ENCODE assay signal across 8 cellular contexts in the genomic region with DNA sequence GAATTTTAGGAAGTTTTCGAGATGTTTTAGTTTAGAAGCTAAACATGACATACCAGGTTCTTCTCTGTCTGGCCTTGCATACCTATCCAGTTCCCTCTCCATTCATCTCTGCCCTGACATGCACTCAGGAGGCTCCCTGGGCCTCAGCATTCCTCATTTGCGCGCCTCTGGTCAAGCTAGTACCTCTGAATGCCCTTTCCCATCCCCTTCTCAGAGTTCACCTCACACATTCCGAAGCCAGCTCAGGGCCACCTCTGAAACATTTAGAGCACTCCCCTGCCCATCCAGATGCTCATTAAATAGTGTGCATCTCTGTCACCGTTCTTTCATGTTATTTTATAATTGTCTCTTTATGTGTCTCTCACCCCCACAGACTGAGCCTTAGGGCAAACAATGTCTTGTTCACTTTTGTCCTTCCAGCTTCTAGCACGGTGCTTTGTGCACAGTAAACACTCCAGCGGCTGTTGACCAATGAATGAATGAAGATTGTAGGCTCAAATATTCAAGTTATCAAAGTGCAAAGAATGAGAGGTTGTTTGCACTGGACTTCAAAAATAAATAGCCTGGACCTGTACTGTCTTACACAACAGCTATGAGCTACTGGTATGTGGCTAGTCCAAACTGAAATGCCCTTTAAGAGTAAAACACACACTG. TPM values are rescaled to one million over a fixed set of nuclear protein-coding genes. Genes with fewer than 3 reads are reported as not detected.
DNase-seq lines count a peak whose midpoint lies in the region; ATAC-seq, FAIRE-seq and TF ChIP-seq lines count a peak whose summit lies in the region.

No MANE protein-coding gene starts in this region.

- no peak for TF ChIP-seq CTCF in CD8-positive, alpha-beta T cell (IDR thresholded peaks at IDR 0.05)
- TF ChIP-seq CTCF in K562 (IDR thresholded peaks at IDR 0.05 in 2 of 3, conservative IDR thresholded peaks at IDR 0.05 in 1 of 3; ENCODE audit: insufficient read depth in 2 of 3, low read depth in 1 of 3, low read length in 3 of 3): no peak

- no peaks in the 10 kb centered on the region for H3K9me1 ChIP-seq in K562 (ENCODE audit: control insufficient read depth, insufficient read depth, low read length)

- no peak overlapping the region for H3K27ac Mint-ChIP-seq in CD8-positive, alpha-beta T cell

- H3K27me3 ChIP-seq in CD8-positive, alpha-beta T cell (ENCODE audit: insufficient read depth, low read length): peaks cover 3% of the 10 kb centered on the region
- no peaks in the 10 kb centered on the region for H3K27me3 ChIP-seq in K562 (ENCODE audit: control insufficient read depth in 2 of 2, insufficient read depth in 2 of 2, low read length in 2 of 2)

- H4K20me1 ChIP-seq in K562 (replicated peaks; ENCODE audit: control insufficient read depth, insufficient read depth, low read length): peaks cover 24% of the 10 kb centered on the region

- WGBS in K562 (ENCODE audit: insufficient coverage, low coverage, missing lambda C conversion rate): 49% methylated on average over 7 of the region's 7 CpGs
- WGBS in mesodermal cell (ENCODE audit: insufficient coverage in 2 of 2), 2 experiments: 61 to 63% methylated on average over 6 to 7 of the region's 7 CpGs

- H3K4me2 ChIP-seq in K562 (ENCODE audit: insufficient read depth, low read length): peak overlapping the region; percentile 82

- ATAC-seq in CD8-positive, alpha-beta T cell: no peak
- ATAC-seq in K562: no peak
- no peak for ATAC-seq in HG02763 (IDR thresholded peaks at IDR 0.05; ENCODE audit: unreplicated experiment)
- no peak for ATAC-seq in GM19328 (IDR thresholded peaks at IDR 0.05; ENCODE audit: unreplicated experiment)
- ATAC-seq in HG03159 (IDR thresholded peaks at IDR 0.05; ENCODE audit: unreplicated experiment): no peak

- no peaks in the 10 kb centered on the region for H3K9me3 ChIP-seq in CD8-positive, alpha-beta T cell (ENCODE audit: low read length)
- no peaks in the 10 kb centered on the region for H3K9me3 ChIP-seq in K562 (replicated peaks; ENCODE audit: control insufficient read depth, insufficient read depth, low read depth, low read length)
- no peaks in the 10 kb centered on the region for H3K9me3 ChIP-seq in mesodermal cell (ENCODE audit: control insufficient read depth, low read length)

- peaks cover 29% of the 10 kb centered on the region for H3K4me1 Mint-ChIP-seq in CD8-positive, alpha-beta T cell (ENCODE audit: low read depth)

- TF ChIP-seq EP300 in K562 (IDR thresholded peaks at IDR 0.05; ENCODE audit: low read length): no peak

- no peak overlapping the region for H3K4me3 ChIP-seq in CD8-positive, alpha-beta T cell (ENCODE audit: low read depth, low read length)
- peak overlapping the region; percentile 85; the same call in 1 of the 2 replicates for H3K4me3 ChIP-seq in Jurkat, Clone E6-1 (ENCODE audit: low read length)
- peak overlapping the region; percentile 95 for H3K4me3 ChIP-seq in K562
- H3K4me3 ChIP-seq in mesodermal cell (ENCODE audit: extremely low read depth, insufficient read depth, low read length, poor library complexity, severe bottlenecking): peak overlapping the region; percentile 95

- DNase-seq in CD8-positive, alpha-beta T cell: no peak
- DNase-seq in Jurkat, Clone E6-1 (ENCODE audit: low read depth, low spot score): no peak
- DNase-seq in K562 (ENCODE audit: extremely low read depth in 1 of 4, low spot score in 3 of 4) (peak in 1 of 4 experiments; percentile 8), NAMALWA (ENCODE audit: low spot score) (no peak)

- H3K27ac ChIP-seq in CD8-positive, alpha-beta T cell (ENCODE audit: low read depth, low read length): no peak overlapping the region
- no peak overlapping the region; the same call in 1 of the 3 replicates for H3K27ac ChIP-seq in K562 (ENCODE audit: extremely low read depth, low read depth, low read length)
- H3K27ac ChIP-seq in mesodermal cell (ENCODE audit: low read depth, low read length, severe bottlenecking): peak overlapping the region; percentile 67

- peak overlapping the region; percentile 74 to 95 for H3K9ac ChIP-seq in K562 (ENCODE audit: insufficient read depth in 1 of 2, low read depth in 2 of 2, low read length in 2 of 2)

- H2AFZ ChIP-seq in K562 (ENCODE audit: low read depth, low read length): peak overlapping the region; percentile 92; the same call in 1 of the 2 replicates

- H3K36me3 ChIP-seq in CD8-positive, alpha-beta T cell (ENCODE audit: insufficient read depth, low read length): no peaks in the 10 kb centered on the region
- peaks cover 29% of the 10 kb centered on the region for H3K36me3 ChIP-seq in K562 (ENCODE audit: control insufficient read depth, insufficient read depth, low read length)
- peaks cover 29% of the 10 kb centered on the region for H3K36me3 ChIP-seq in mesodermal cell (ENCODE audit: control insufficient read depth, insufficient read depth, low read length)

- no TSS peak for BruUV-seq in K562 (replicated peaks; lab: Mats Ljungman, UMichigan)

- intact Hi-C loops in CD8-positive, alpha-beta T cell (cut with DNase I, micrococcal nuclease): loop anchor here in 1 of 2 experiments (5.0 kb wide), 1 partner anchor 86 kb away; a partner anchor contains a TSS
- intact Hi-C loops in K562 (cut with micrococcal nuclease): no loop called here

- peaks cover 38% of the 10 kb centered on the region for H3K79me2 ChIP-seq in K562 (ENCODE audit: control insufficient read depth, insufficient read depth, low read length)

- H3K4me3 Mint-ChIP-seq in CD8-positive, alpha-beta T cell: peak overlapping the region; percentile 96

- CTCF ChIA-PET in CD8-positive, alpha-beta T cell (lab: Charles Lee): interaction anchor here (1.1 to 1.3 kb wide), 2 partner anchors 9 to 57 kb away, joined by 3 to 7 read pairs; no protein-coding TSS in a partner anchor
- CTCF ChIA-PET in K562 (lab: Yijun Ruan, JAX; ENCODE audit: low intra/inter-chr PET ratio): no interaction called here

- no peaks in the 10 kb centered on the region for H3K9me3 Mint-ChIP-seq in CD8-positive, alpha-beta T cell

- POLR2A ChIA-PET in CD8-positive, alpha-beta T cell (lab: Charles Lee): no interaction called here
- POLR2A ChIA-PET in K562 (lab: Yijun Ruan, JAX): interaction anchor here (0.8 to 1.7 kb wide), 4 partner anchors 8 to 46 kb away, joined by 4 to 5 read pairs (median 4); no protein-coding TSS in a partner anchor

- no peak for TF ChIP-seq RAD21 in K562 (CRISPR knock-in tag; conservative IDR thresholded peaks at IDR 0.05 in 1 of 2, IDR thresholded peaks at IDR 0.05 in 1 of 2)

- TF ChIP-seq POLR2A in K562 (conservative IDR thresholded peaks at IDR 0.05): no peak

- peak; percentile 37 for FAIRE-seq in K562 (lab: Jason Lieb, UNC)

- peaks cover 3% of the 10 kb centered on the region for H3K36me3 Mint-ChIP-seq in CD8-positive, alpha-beta T cell

- peaks cover 6% of the 10 kb centered on the region for H3K27me3 Mint-ChIP-seq in CD8-positive, alpha-beta T cell (ENCODE audit: low read depth)

- H3K4me1 ChIP-seq in CD8-positive, alpha-beta T cell (ENCODE audit: insufficient read depth, low read length): peaks cover 11% of the 10 kb centered on the region
- H3K4me1 ChIP-seq in K562 (replicated peaks in 1 of 2; ENCODE audit: control insufficient read depth in 2 of 2, insufficient read depth in 2 of 2, low read length in 2 of 2) (peaks cover 30 to 32% of the 10 kb centered on the region in 2 experiments; a peak in 4 of 5 replicates), mesodermal cell (ENCODE audit: control insufficient read depth, insufficient read depth, low read length, poor library complexity, severe bottlenecking) (peaks cover 33% of the 10 kb centered on the region)

- in situ Hi-C loops in K562 (cut with MboI): no loop called here

RNA-seq across cellular contexts. Expression of a gene that starts 1.2 kb away (rescaled TPM):
- 1 to 10 TPM; 1.6 to 1.9 TPM for total RNA-seq in CD8-positive, alpha-beta T cell
- polyA plus RNA-seq in Jurkat, Clone E6-1 (2012; ENCODE audit: insufficient read depth, insufficient read length): 104 TPM
- 237 and 531 TPM in 2 replicates for total RNA-seq in K562 (2011; cell fraction: chromatin; rRNA removed; ENCODE audit: low replicate concordance)
- 417 and 435 TPM in 2 replicates for total RNA-seq in K562 (2011; cell fraction: nucleolus; rRNA removed)
- total RNA-seq in K562 (2011; cell fraction: nucleoplasm; rRNA removed): 411 and 423 TPM in 2 replicates
- 93.5 and 113 TPM in 2 replicates for total RNA-seq in K562 (2014; rRNA removed)
- total RNA-seq in K562 (2014; rRNA removed; fragmentation: Illumina TruSeq; extraction: Trizol): 70.6 and 74.3 TPM in 2 replicates
- 79.9 and 82.1 TPM in 2 replicates for total RNA-seq in K562 (2015; rRNA removed; fragmentation: Illumina TruSeq; extraction: Trizol)
- 158 and 161 TPM in 2 replicates for total RNA-seq in K562 (2021)
- polyA plus RNA-seq in K562 (2011; rRNA removed): 137 and 183 TPM in 2 replicates
- polyA plus RNA-seq in K562 (2011; cell fraction: cytosol; rRNA removed): 207 and 209 TPM in 2 replicates
- polyA plus RNA-seq in K562 (2011; cell fraction: nucleus; rRNA removed): 214 and 280 TPM in 2 replicates
- 93.6 and 212 TPM in 2 replicates for polyA plus RNA-seq in K562 (2012)
- 138 and 140 TPM in 2 replicates for polyA plus RNA-seq in K562 (2014; fragmentation: Illumina TruSeq; extraction: Trizol)
- 10 to 100 TPM; 23.4 to 29.6 TPM for polyA plus RNA-seq in K562 (2014; fragmentation: Nextera tagmentation; extraction: Ambion mirVana)
- 69.9 and 70.7 TPM in 2 replicates for polyA plus RNA-seq in K562 (2014; rRNA removed)
- 215 and 292 TPM in 2 replicates for polyA minus RNA-seq in K562 (2011; rRNA and poly(A)+ RNA removed)
- 158 and 163 TPM in 2 replicates for polyA minus RNA-seq in K562 (2011; cell fraction: cytosol; rRNA and poly(A)+ RNA removed)
- 97.6 and 98.3 TPM in 2 replicates for polyA minus RNA-seq in K562 (2011; cell fraction: nucleus; rRNA and poly(A)+ RNA removed)
- 129 TPM for polyA plus RNA-seq in mesodermal cell (2013, experiment 1 of 2)
- 113 TPM for polyA plus RNA-seq in mesodermal cell (2013, experiment 2 of 2)

Comparison
In these comparisons a context has a peak if more than half of its experiments do, and no peak if none do; other contexts are left out.
1. RNA of a gene that starts 1.2 kb away (total RNA-seq): 70.6 to 531 TPM in K562; 1.6 to 1.9 TPM in CD8-positive, alpha-beta T cell; every median in the first group is over 10 times any median in the second.